ENCODE assay signal across 10 cellular contexts in the genomic region with DNA sequence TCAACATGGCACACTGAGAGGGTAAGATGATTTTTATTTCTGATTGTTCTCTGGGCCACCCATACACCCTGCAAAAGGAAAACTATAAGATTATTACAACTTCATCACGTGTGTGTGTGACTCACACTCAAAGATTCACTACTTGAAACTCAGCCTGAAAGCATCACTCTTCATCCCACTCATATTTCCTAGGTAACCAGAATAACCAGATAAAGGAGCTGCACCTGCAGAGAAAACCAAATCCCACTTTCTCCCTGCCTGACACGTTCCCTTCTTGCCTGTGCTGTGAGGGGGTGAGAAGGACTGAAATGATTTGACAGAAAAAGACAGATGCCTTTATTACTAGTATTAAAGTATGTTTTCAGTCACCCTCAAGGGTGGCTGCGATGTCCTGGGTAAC.
DNase-seq lines count a peak whose midpoint lies in the region; ATAC-seq, FAIRE-seq and TF ChIP-seq lines count a peak whose summit lies in the region.
"Had no signal": no experiment of that assay in that cellular context is flagged by ENCODE, and none has a peak within 500 bp of the region (broad histone marks: within the 10 kb centered on the region; RNA-seq: fewer than 3 reads in every experiment).

No MANE protein-coding gene starts in this region.

- H3K27me3 ChIP-seq in bronchial epithelial cell (ENCODE audit: control insufficient read depth, insufficient read depth, low read length), result no peaks in the 10 kb centered on the region
- H3K27me3 ChIP-seq: BLaER1 treated with 17β-estradiol and CSF1 and Interleukin-3, amounts not matched to agents 10 nM and 100 nM had no signal

- peak; percentile 64 for ATAC-seq in HG03378 (IDR thresholded peaks at IDR 0.05; ENCODE audit: unreplicated experiment)

- FAIRE-seq in bronchial epithelial cell (lab: Jason Lieb, UNC), result no peak

- peak; percentile 53 for DNase-seq in activated T-cell treated with anti-CD3 and anti-CD28 coated beads for 24 hours (ENCODE audit: low read depth)
- DNase-seq in activated T-cell treated with anti-CD3 and anti-CD28 coated beads for 4 hours, result no peak
- DNase-seq in bronchial epithelial cell (ENCODE audit: low read depth), result peak; percentile 70
- peak; percentile 23 for DNase-seq in stimulated activated CD8-positive, alpha-beta memory T cell treated with anti-CD3 and anti-CD28 coated beads, Interleukin-12 subunit alpha, Interleukin-12 subunit beta, amount 100 ng/mL, for 24 hours (ENCODE audit: extremely low read depth)
- DNase-seq in NCI-H526 (lab: John Stamatoyannopoulos, UW), result no peak
- no peak for DNase-seq in NCI-H510A (lab: John Stamatoyannopoulos, UW)
- no peak for DNase-seq in OCI-M1 (lab: John Stamatoyannopoulos, UW)

- no peak for TF ChIP-seq CTCF in bronchial epithelial cell (IDR thresholded peaks at IDR 0.05; ENCODE audit: insufficient read depth, low read length, severe bottlenecking)

- no peaks in the 10 kb centered on the region for H3K36me3 ChIP-seq in bronchial epithelial cell (ENCODE audit: control insufficient read depth, insufficient read depth, low read length)

- no peak overlapping the region for H3K4me3 ChIP-seq in bronchial epithelial cell (ENCODE audit: low read depth, low read length)
- H3K4me3 ChIP-seq: BLaER1 treated with 17β-estradiol and CSF1 and Interleukin-3, amounts not matched to agents 10 nM and 100 nM; SK-N-MC had no signal

Comparison
In these comparisons a context has a peak if more than half of its experiments do, and no peak if none do; other contexts are left out.
1. DNase-seq: peak in activated T-cell treated with anti-CD3 and anti-CD28 coated beads for 24 hours (single experiment), bronchial epithelial cell (single experiment) and stimulated activated CD8-positive, alpha-beta memory T cell treated with anti-CD3 and anti-CD28 coated beads, Interleukin-12 subunit alpha, Interleukin-12 subunit beta, amount 100 ng/mL, for 24 hours (single experiment); none in activated T-cell treated with anti-CD3 and anti-CD28 coated beads for 4 hours (single experiment), NCI-H526 (0 of 2), NCI-H510A (single experiment) and OCI-M1 (single experiment).